Comparison of ENCODE assay signal across 1 cellular context in the genomic region with DNA sequence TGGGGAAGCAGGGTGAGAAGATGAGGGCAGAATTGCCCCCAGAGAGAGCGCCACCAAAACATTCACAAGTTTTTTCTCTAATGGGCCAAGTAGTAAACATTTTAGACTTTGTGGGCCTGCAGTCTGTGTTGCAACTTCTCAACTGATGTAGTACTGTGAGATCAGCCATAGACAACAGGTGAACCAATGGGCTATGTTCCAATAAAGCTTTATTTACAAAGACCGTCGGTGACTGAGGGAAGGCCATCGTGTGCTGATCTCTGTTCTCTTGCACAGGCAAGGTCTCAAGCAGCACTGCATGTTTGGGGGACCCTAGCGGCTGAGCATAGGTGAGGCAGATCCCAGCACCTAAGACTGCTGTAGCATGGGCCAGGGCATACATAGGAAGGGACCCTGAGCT.
TF ChIP-seq lines count a peak whose summit lies in the region.

No MANE protein-coding gene starts in this region.

TF ChIP-seq in HepG2, 621 proteins besides CTCF, POLR2A, EP300 and RAD21 (continued from another document):
- TF ChIP-seq, protein P1, sequence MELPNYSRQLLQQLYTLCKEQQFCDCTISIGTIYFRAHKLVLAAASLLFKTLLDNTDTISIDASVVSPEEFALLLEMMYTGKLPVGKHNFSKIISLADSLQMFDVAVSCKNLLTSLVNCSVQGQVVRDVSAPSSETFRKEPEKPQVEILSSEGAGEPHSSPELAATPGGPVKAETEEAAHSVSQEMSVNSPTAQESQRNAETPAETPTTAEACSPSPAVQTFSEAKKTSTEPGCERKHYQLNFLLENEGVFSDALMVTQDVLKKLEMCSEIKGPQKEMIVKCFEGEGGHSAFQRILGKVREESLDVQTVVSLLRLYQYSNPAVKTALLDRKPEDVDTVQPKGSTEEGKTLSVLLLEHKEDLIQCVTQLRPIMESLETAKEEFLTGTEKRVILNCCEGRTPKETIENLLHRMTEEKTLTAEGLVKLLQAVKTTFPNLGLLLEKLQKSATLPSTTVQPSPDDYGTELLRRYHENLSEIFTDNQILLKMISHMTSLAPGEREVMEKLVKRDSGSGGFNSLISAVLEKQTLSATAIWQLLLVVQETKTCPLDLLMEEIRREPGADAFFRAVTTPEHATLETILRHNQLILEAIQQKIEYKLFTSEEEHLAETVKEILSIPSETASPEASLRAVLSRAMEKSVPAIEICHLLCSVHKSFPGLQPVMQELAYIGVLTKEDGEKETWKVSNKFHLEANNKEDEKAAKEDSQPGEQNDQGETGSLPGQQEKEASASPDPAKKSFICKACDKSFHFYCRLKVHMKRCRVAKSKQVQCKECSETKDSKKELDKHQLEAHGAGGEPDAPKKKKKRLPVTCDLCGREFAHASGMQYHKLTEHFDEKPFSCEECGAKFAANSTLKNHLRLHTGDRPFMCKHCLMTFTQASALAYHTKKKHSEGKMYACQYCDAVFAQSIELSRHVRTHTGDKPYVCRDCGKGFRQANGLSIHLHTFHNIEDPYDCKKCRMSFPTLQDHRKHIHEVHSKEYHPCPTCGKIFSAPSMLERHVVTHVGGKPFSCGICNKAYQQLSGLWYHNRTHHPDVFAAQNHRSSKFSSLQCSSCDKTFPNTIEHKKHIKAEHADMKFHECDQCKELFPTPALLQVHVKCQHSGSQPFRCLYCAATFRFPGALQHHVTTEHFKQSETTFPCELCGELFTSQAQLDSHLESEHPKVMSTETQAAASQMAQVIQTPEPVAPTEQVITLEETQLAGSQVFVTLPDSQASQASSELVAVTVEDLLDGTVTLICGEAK (IDR thresholded peaks at IDR 0.05) = peak; percentile 40; the same call in 1 of the 2 replicates
- TF ChIP-seq, protein P1 (CRISPR knock-in tag; IDR thresholded peaks at IDR 0.05) = peak; percentile 99
- TF ChIP-seq FLYWCH1 (CRISPR knock-in tag; IDR thresholded peaks at IDR 0.05) (no peak), NFYC (CRISPR knock-in tag; IDR thresholded peaks at IDR 0.05) (no peak)
